Comparison of ENCODE assay signal across 9 cellular contexts in the genomic region with DNA sequence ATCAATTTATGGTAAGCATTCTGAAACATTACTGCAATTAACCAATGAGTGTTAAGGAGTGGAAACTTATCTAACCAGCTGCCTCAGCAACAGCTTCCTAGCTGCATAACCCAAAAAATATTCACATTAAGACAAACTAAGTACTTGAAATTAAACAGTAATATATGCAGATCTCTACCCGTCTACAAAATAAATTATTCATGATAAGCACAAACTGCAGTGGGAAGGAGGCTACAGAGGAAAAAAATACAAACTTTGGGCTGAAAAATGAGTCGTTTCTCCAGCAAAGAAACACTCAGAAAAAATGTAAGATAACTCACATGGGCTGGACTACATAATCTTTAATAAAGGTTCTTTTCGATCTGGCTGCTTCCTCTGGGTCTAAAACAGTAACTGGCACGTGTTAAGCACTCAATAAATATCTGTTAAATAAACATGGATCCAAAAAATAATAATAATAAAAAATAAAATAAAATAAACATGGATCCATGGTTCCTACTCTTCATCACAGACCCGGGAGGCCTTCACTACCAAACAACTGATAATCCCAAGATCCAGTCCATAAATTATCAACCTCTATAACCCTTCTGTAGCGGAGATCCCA. TPM values are rescaled to one million over a fixed set of nuclear protein-coding genes. Genes with fewer than 3 reads are reported as not detected.
DNase-seq lines count a peak whose midpoint lies in the region; ATAC-seq and TF ChIP-seq lines count a peak whose summit lies in the region.
"Had no signal": no experiment of that assay in that cellular context is flagged by ENCODE, and none has a peak within 500 bp of the region (broad histone marks: within the 10 kb centered on the region; RNA-seq: fewer than 3 reads in every experiment).

No MANE protein-coding gene starts in this region.

- H4K20me1 ChIP-seq in fibroblast of lung (ENCODE audit: control insufficient read depth, extremely low read depth, insufficient read depth, low read length): no peaks in the 10 kb centered on the region

- H3K4me1 ChIP-seq in SJCRH30: peaks cover 17% of the 10 kb centered on the region
- no peaks in the 10 kb centered on the region for H3K4me1 ChIP-seq in fibroblast of lung (ENCODE audit: control insufficient read depth, extremely low read depth, insufficient read depth, low read length)
- H3K4me1 ChIP-seq in rectal smooth muscle tissue (ENCODE audit: control insufficient read depth, insufficient read depth, low read length): peaks cover 6% of the 10 kb centered on the region

- H3K9me3 ChIP-seq in SJCRH30 (replicated peaks) (no peaks in the 10 kb centered on the region), fibroblast of lung (ENCODE audit: control insufficient read depth, insufficient read depth, low read depth, low read length) (no peaks in the 10 kb centered on the region)

- peak overlapping the region; percentile 86 for H3K4me3 ChIP-seq in GM06990 (replicated peaks; ENCODE audit: low read depth, low read length)
- peak overlapping the region; percentile 77 for H3K4me3 ChIP-seq in SJCRH30
- peak overlapping the region; percentile 82 to 98 (median 95) for H3K4me3 ChIP-seq in fibroblast of lung (replicated peaks in 1 of 4; ENCODE audit: control extremely low read depth in 1 of 4, insufficient read depth in 1 of 4, low read depth in 3 of 4, low read length in 4 of 4)
- peak overlapping the region; percentile 99 for H3K4me3 ChIP-seq in rectal smooth muscle tissue (ENCODE audit: low read length)

- H3K79me2 ChIP-seq in fibroblast of lung (ENCODE audit: control insufficient read depth, insufficient read depth, low read length): peaks cover 39% of the 10 kb centered on the region

- TF ChIP-seq CTCF in GM06990 (IDR thresholded peaks at IDR 0.05; ENCODE audit: insufficient read depth, low read length, poor library complexity, severe bottlenecking): no peak
- TF ChIP-seq CTCF in fibroblast of lung (conservative IDR thresholded peaks at IDR 0.05 in 1 of 2, IDR thresholded peaks at IDR 0.05 in 1 of 2; ENCODE audit: low read depth in 1 of 2, low read length in 2 of 2): no peak

- ATAC-seq in GM19397 (IDR thresholded peaks at IDR 0.05; ENCODE audit: unreplicated experiment) (no peak), GM18502 (IDR thresholded peaks at IDR 0.05; ENCODE audit: poor library complexity, unreplicated experiment) (no peak)

- H3K9ac ChIP-seq in fibroblast of lung (ENCODE audit: insufficient read depth, low read length): peak overlapping the region; percentile 88
- H3K9ac ChIP-seq in rectal smooth muscle tissue (ENCODE audit: low read length): peak overlapping the region; percentile 95

- H3K27me3 ChIP-seq in GM06990 (replicated peaks; ENCODE audit: control insufficient read depth, insufficient read depth, low read length) (no peaks in the 10 kb centered on the region), SJCRH30 (no peaks in the 10 kb centered on the region), fibroblast of lung (ENCODE audit: control insufficient read depth, insufficient read depth, low read length) (no peaks in the 10 kb centered on the region), rectal smooth muscle tissue (ENCODE audit: control insufficient read depth, insufficient read depth, low read length) (no peaks in the 10 kb centered on the region)

- peak overlapping the region; percentile 26 for H3K4me2 ChIP-seq in fibroblast of lung (ENCODE audit: extremely low read depth, insufficient read depth, low read length)

- DNase-seq in GM06990 (ENCODE audit: extremely low read depth, insufficient read length): no peak
- DNase-seq in SJCRH30: no peak
- peak in 1 of 2 donors; percentile 5 for DNase-seq in fibroblast of lung (ENCODE audit: low read depth in 2 of 2)
- no peak for DNase-seq in GM03348 (ENCODE audit: low spot score)
- no peak for DNase-seq in substantia nigra (lab: John Stamatoyannopoulos, UW)
- DNase-seq: T-helper 9 cell had no signal

- no peak overlapping the region for H3K27ac ChIP-seq in SJCRH30
- H3K27ac ChIP-seq in fibroblast of lung (ENCODE audit: insufficient read depth, low read length): peak overlapping the region; percentile 88
- no peak overlapping the region for H3K27ac ChIP-seq in rectal smooth muscle tissue (ENCODE audit: low read depth, low read length)
- no peak overlapping the region for H3K27ac ChIP-seq in substantia nigra (ENCODE audit: low read depth, low read length, poor library complexity, severe bottlenecking)

- H3K36me3 ChIP-seq in GM06990 (ENCODE audit: control insufficient read depth, insufficient read depth, low read length) (no peaks in the 10 kb centered on the region), SJCRH30 (no peaks in the 10 kb centered on the region; the same call in 1 of the 2 replicates), fibroblast of lung (ENCODE audit: control insufficient read depth, insufficient read depth, low read length) (no peaks in the 10 kb centered on the region), rectal smooth muscle tissue (ENCODE audit: control insufficient read depth, insufficient read depth, low read length) (no peaks in the 10 kb centered on the region)

- H2AFZ ChIP-seq in fibroblast of lung (ENCODE audit: low read length): no peak overlapping the region

RNA-seq across cellular contexts. Expression of a gene that starts 1.2 kb away (rescaled TPM):
- 44.2 and 44.5 TPM in 2 replicates for total RNA-seq in SJCRH30 (2014; rRNA removed; shearing (Covaris generic))
- total RNA-seq in fibroblast of lung: 124 and 133 TPM in 2 replicates
- 23.9 and 27.0 TPM in 2 replicates for polyA plus RNA-seq in fibroblast of lung
- 31.1 and 32.4 TPM in 2 replicates for polyA plus RNA-seq in fibroblast of lung (2012)
- 49.7 and 73.5 TPM in 2 replicates for polyA minus RNA-seq in fibroblast of lung (ENCODE audit: low replicate concordance)

RNA-seq across cellular contexts. Expression of a gene that starts 31.8 kb away (rescaled TPM):
- 128 and 139 TPM in 2 replicates for total RNA-seq in SJCRH30 (2014; rRNA removed; shearing (Covaris generic))
- total RNA-seq in fibroblast of lung: 51.9 and 54.3 TPM in 2 replicates
- 136 and 176 TPM in 2 replicates for polyA plus RNA-seq in fibroblast of lung
- 105 and 118 TPM in 2 replicates for polyA plus RNA-seq in fibroblast of lung (2012)
- 5.7 and 7.9 TPM in 2 replicates for polyA minus RNA-seq in fibroblast of lung (ENCODE audit: low replicate concordance)
